8 cellular contexts compared by ENCODE assay signal in genomic region chr22:41833369-41834004, GRCh38. TPM values are rescaled to one million over a fixed set of nuclear protein-coding genes. Genes with fewer than 3 reads are reported as not detected.
DNase-seq lines count a peak whose midpoint lies in the region; TF ChIP-seq lines count a peak whose summit lies in the region.

No MANE protein-coding gene starts in this region.

- H3K27me3 Mint-ChIP-seq in activated naive CD4-positive, alpha-beta T cell treated with anti-CD3 and anti-CD28 coated beads, Interleukin-2, amount 10 ng/mL, durations not matched to agents 7 days and 5 days = no peaks in the 10 kb centered on the region
- no peaks in the 10 kb centered on the region for H3K27me3 Mint-ChIP-seq in osteocyte (ENCODE audit: unreplicated experiment)

- DNase-seq in GM10248 (ENCODE audit: extremely low spot score) (peak; percentile 41), OCI-LY7 (ENCODE audit: low spot score) (peak; percentile 55), head of caudate nucleus (peak in 41 of 42 donors; percentile 20 to 77 (median 52)), osteocyte (ENCODE audit: extremely low spot score, unreplicated experiment) (no peak), T1000 (lab: John Stamatoyannopoulos, UW) (no peak), NCI-H1105 treated with DMSO at 0.1 percent for 48 hours (lab: John Stamatoyannopoulos, UW) (no peak)
- DNase-seq in activated naive CD4-positive, alpha-beta T cell treated with anti-CD3 and anti-CD28 coated beads, Interleukin-2, amount 10 ng/mL, durations not matched to agents 7 days and 5 days = peak; percentile 63

- peak overlapping the region; percentile 96 for H3K4me3 ChIP-seq in HEK293 (ENCODE audit: low read depth, low read length)
- H3K4me3 ChIP-seq in OCI-LY7 (ENCODE audit: low read depth, low read length, poor library complexity, severe bottlenecking) = peak overlapping the region; percentile 90

- intact Hi-C loops in OCI-LY7 (cut with micrococcal nuclease; ENCODE audit: unreplicated experiment) = loop anchor here (1.0 to 5.0 kb wide), 5 partner anchors 24 to 113 kb away; partner anchors contain the start of gene CENPM
- intact Hi-C loops in head of caudate nucleus (cut with DNase I) = loop anchor here (2.0 kb wide), 1 partner anchor 107 kb away; no protein-coding TSS in a partner anchor

- H4K20me1 ChIP-seq in OCI-LY7 (ENCODE audit: insufficient read depth, low read length) = peaks cover 12% of the 10 kb centered on the region

- H3K27ac ChIP-seq in HEK293 (ENCODE audit: extremely low read depth, low read depth, low read length) (peak overlapping the region; percentile 87), OCI-LY7 (ENCODE audit: low read depth, low read length, poor library complexity, severe bottlenecking) (peak overlapping the region; percentile 84)

- peak overlapping the region; percentile 99 for H3K27ac Mint-ChIP-seq in activated naive CD4-positive, alpha-beta T cell treated with anti-CD3 and anti-CD28 coated beads, Interleukin-2, amount 10 ng/mL, durations not matched to agents 7 days and 5 days
- H3K27ac Mint-ChIP-seq in osteocyte (ENCODE audit: unreplicated experiment) = peak overlapping the region; percentile 90

- no peaks in the 10 kb centered on the region for H3K9me2 ChIP-seq in OCI-LY7 (ENCODE audit: insufficient read depth, low read length)

- H3K36me3 ChIP-seq in HEK293 (ENCODE audit: control insufficient read depth in 2 of 2, insufficient read depth in 1 of 2, low read length in 2 of 2) (peaks cover 13 to 15% of the 10 kb centered on the region in 2 experiments), OCI-LY7 (ENCODE audit: insufficient read depth, low read length) (peaks cover 50% of the 10 kb centered on the region)

- peaks cover 62% of the 10 kb centered on the region for H3K79me2 ChIP-seq in OCI-LY7 (ENCODE audit: insufficient read depth, low read depth, low read length)

- peaks cover 3% of the 10 kb centered on the region; the same call in 1 of the 2 replicates for H3K4me1 ChIP-seq in HEK293 (ENCODE audit: control insufficient read depth, insufficient read depth, low read length)
- H3K4me1 ChIP-seq in OCI-LY7 (ENCODE audit: insufficient read depth, low read length, poor library complexity, severe bottlenecking) = peaks cover 62% of the 10 kb centered on the region

- no peak overlapping the region for H2AFZ ChIP-seq in OCI-LY7 (ENCODE audit: low read length)

- H3K4me1 Mint-ChIP-seq in activated naive CD4-positive, alpha-beta T cell treated with anti-CD3 and anti-CD28 coated beads, Interleukin-2, amount 10 ng/mL, durations not matched to agents 7 days and 5 days = peaks cover 51% of the 10 kb centered on the region
- peaks cover 46% of the 10 kb centered on the region for H3K4me1 Mint-ChIP-seq in osteocyte (ENCODE audit: unreplicated experiment)

- peak overlapping the region; percentile 87 for H3K4me2 ChIP-seq in OCI-LY7 (ENCODE audit: low read length)

- no peaks in the 10 kb centered on the region for H3K9me3 ChIP-seq in HEK293 (ENCODE audit: control insufficient read depth, insufficient read depth, low read depth, low read length)
- H3K9me3 ChIP-seq in OCI-LY7 (ENCODE audit: low read length) = no peaks in the 10 kb centered on the region; the same call in 1 of the 2 replicates

- H3K36me3 Mint-ChIP-seq in activated naive CD4-positive, alpha-beta T cell treated with anti-CD3 and anti-CD28 coated beads, Interleukin-2, amount 10 ng/mL, durations not matched to agents 7 days and 5 days = peaks cover 62% of the 10 kb centered on the region
- peaks cover 20% of the 10 kb centered on the region for H3K36me3 Mint-ChIP-seq in osteocyte (ENCODE audit: unreplicated experiment)

- POLR2A ChIA-PET in GM10248 (lab: Yijun Ruan, JAX) (interaction anchor here (1.0 to 2.5 kb wide), 4 partner anchors 29 to 107 kb away, joined by 4 to 13 read pairs (median 7); partner anchors contain the start of gene CCDC134), HEK293 (lab: Yijun Ruan, JAX) (interaction anchor here (0.7 to 1.6 kb wide), 17 partner anchors 8 to 244 kb away, joined by 3 to 35 read pairs (median 4); partner anchors contain the start of genes CCDC134, CENPM, MEI1 and PMM1), OCI-LY7 (lab: Charles Lee) (interaction anchor here (1.0 to 2.8 kb wide), 6 partner anchors 9 to 113 kb away, joined by 3 to 16 read pairs (median 4); partner anchors contain the start of gene CENPM)

- TF ChIP-seq CTCF in GM10248 (IDR thresholded peaks at IDR 0.05; ENCODE audit: control extremely low read depth, extremely low read depth, low read depth, missing control alignments) (no peak), HEK293 (tag by site-specific recombination; IDR thresholded peaks at IDR 0.05) (0 out of 2 replicates have a peak, but pooled peaks have one; percentile 3), OCI-LY7 (conservative IDR thresholded peaks at IDR 0.05; ENCODE audit: low read length) (no peak), osteocyte (IDR thresholded peaks at IDR 0.05) (no peak)

- H3K4me3 Mint-ChIP-seq in activated naive CD4-positive, alpha-beta T cell treated with anti-CD3 and anti-CD28 coated beads, Interleukin-2, amount 10 ng/mL, durations not matched to agents 7 days and 5 days = peak overlapping the region; percentile 92
- H3K4me3 Mint-ChIP-seq in osteocyte (ENCODE audit: unreplicated experiment) = peak overlapping the region; percentile 94

- peaks cover 4% of the 10 kb centered on the region for H3K9me3 Mint-ChIP-seq in activated naive CD4-positive, alpha-beta T cell treated with anti-CD3 and anti-CD28 coated beads, Interleukin-2, amount 10 ng/mL, durations not matched to agents 7 days and 5 days
- H3K9me3 Mint-ChIP-seq in osteocyte (ENCODE audit: unreplicated experiment) = no peaks in the 10 kb centered on the region

- CTCF ChIA-PET in GM10248 (lab: Yijun Ruan, JAX) (interaction anchor here (0.7 to 4.9 kb wide), 9 partner anchors 8 to 107 kb away, joined by 3 to 29 read pairs (median 6); no protein-coding TSS in a partner anchor), HEK293 (lab: Yijun Ruan, JAX) (interaction anchor here (0.5 to 4.0 kb wide), 7 partner anchors 13 to 136 kb away, joined by 3 to 19 read pairs (median 5); no protein-coding TSS in a partner anchor), OCI-LY7 (lab: Charles Lee; ENCODE audit: unreplicated experiment) (no interaction called here)
- CTCF ChIA-PET in activated naive CD4-positive, alpha-beta T cell treated with anti-CD3 and anti-CD28 coated beads, Interleukin-2, amount 10 ng/mL, durations not matched to agents 7 days and 5 days (lab: Charles Lee) = interaction anchor here (1.0 to 5.0 kb wide), 7 partner anchors 12 to 136 kb away, joined by 3 to 25 read pairs (median 3); partner anchors contain the start of gene CENPM

- BruUV-seq in OCI-LY7 (replicated peaks; lab: Mats Ljungman, UMichigan) = no TSS peak

TF ChIP-seq in HEK293, 187 proteins besides CTCF, POLR2A, EP300 and RAD21 (continues in another document):
- TF ChIP-seq ZBTB48 (tag by site-specific recombination; IDR thresholded peaks at IDR 0.05) (0 out of 2 replicates have a peak, but pooled peaks have one; percentile 21), ZBTB20 (tag by site-specific recombination; IDR thresholded peaks at IDR 0.05) (peak; percentile 69), ZNF670 (tag by site-specific recombination; IDR thresholded peaks at IDR 0.05; ENCODE audit: low read depth) (no peak), ZFHX2 (tag by site-specific recombination; conservative IDR thresholded peaks at IDR 0.05) (peak; percentile 82), ZNF335 (tag by site-specific recombination; conservative IDR thresholded peaks at IDR 0.05) (0 out of 2 replicates have a peak, but pooled peaks have one; percentile 35), ZBTB26 (tag by site-specific recombination; optimal IDR thresholded peaks at IDR 0.05) (peak; percentile 93)
- TF ChIP-seq, protein P1, sequence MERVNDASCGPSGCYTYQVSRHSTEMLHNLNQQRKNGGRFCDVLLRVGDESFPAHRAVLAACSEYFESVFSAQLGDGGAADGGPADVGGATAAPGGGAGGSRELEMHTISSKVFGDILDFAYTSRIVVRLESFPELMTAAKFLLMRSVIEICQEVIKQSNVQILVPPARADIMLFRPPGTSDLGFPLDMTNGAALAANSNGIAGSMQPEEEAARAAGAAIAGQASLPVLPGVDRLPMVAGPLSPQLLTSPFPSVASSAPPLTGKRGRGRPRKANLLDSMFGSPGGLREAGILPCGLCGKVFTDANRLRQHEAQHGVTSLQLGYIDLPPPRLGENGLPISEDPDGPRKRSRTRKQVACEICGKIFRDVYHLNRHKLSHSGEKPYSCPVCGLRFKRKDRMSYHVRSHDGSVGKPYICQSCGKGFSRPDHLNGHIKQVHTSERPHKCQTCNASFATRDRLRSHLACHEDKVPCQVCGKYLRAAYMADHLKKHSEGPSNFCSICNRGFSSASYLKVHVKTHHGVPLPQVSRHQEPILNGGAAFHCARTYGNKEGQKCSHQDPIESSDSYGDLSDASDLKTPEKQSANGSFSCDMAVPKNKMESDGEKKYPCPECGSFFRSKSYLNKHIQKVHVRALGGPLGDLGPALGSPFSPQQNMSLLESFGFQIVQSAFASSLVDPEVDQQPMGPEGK (tag by site-specific recombination; IDR thresholded peaks at IDR 0.05) = no peak

RNA-seq across cellular contexts. Expression of gene SREBF2, which starts 0.6 kb away (rescaled TPM):
- 132 and 167 TPM in 2 replicates for total RNA-seq in OCI-LY7 (2014; rRNA removed; shearing (Covaris generic))
- total RNA-seq in OCI-LY7 (2022) (312 and 330 TPM in 2 replicates), osteocyte (114 and 119 TPM in 2 replicates)

RNA-seq across cellular contexts. Expression of gene CCDC134, which starts 33.0 kb away (rescaled TPM):
- 21.7 and 23.8 TPM in 2 replicates for total RNA-seq in OCI-LY7 (2014; rRNA removed; shearing (Covaris generic))
- total RNA-seq in OCI-LY7 (2022) = 17.3 and 17.4 TPM in 2 replicates
- 7.8 and 10.0 TPM in 2 replicates for total RNA-seq in osteocyte

Comparison
In these comparisons a context has a peak if more than half of its experiments do, and no peak if none do; other contexts are left out.
1. DNase-seq: peak in GM10248 (single experiment), OCI-LY7 (single experiment), activated naive CD4-positive, alpha-beta T cell treated with anti-CD3 and anti-CD28 coated beads, Interleukin-2, amount 10 ng/mL, durations not matched to agents 7 days and 5 days (single experiment) and head of caudate nucleus (41 of 42); none in osteocyte (single experiment), T1000 (single experiment) and NCI-H1105 treated with DMSO at 0.1 percent for 48 hours (single experiment).